In genomic region chr1:160956966-160957365, GRCh38 we compare ENCODE assay signal across 30 cellular contexts. TPM values are rescaled to one million over a fixed set of nuclear protein-coding genes. Genes with fewer than 3 reads are reported as not detected.
"Had no signal": no experiment of that assay in that cellular context is flagged by ENCODE, and none has a peak within 500 bp of the region (broad histone marks: within the 10 kb centered on the region; RNA-seq: fewer than 3 reads in every experiment).

No MANE protein-coding gene starts in this region.

- H3K27me3 ChIP-seq: adrenal gland, MG63, Peyer's patch, SJCRH30 had no signal

- H3K36me3 Mint-ChIP-seq: activated naive CD4-positive, alpha-beta T cell treated with anti-CD3 and anti-CD28 coated beads, Interleukin-2, amount 10 ng/mL, durations not matched to agents 7 days and 5 days; activated naive CD8-positive, alpha-beta T cell treated with anti-CD3 and anti-CD28 coated beads, Interleukin-2, amount 10 ng/mL, durations not matched to agents 7 days and 5 days had no signal

- H3K9me3 Mint-ChIP-seq: activated CD4-positive, alpha-beta memory T cell treated with anti-CD3 and anti-CD28 coated beads, Interleukin-2, amount 10 ng/mL, durations not matched to agents 7 days and 5 days; activated naive CD4-positive, alpha-beta T cell treated with anti-CD3 and anti-CD28 coated beads, Interleukin-2, amount 10 ng/mL, durations not matched to agents 7 days and 5 days; activated naive CD8-positive, alpha-beta T cell treated with anti-CD3 and anti-CD28 coated beads, Interleukin-2, amount 10 ng/mL, durations not matched to agents 7 days and 5 days; activated T-cell treated with anti-CD3 and anti-CD28 coated beads, Interleukin-2, amount 50 U/mL, for 72 hours; activated T-helper 2 cell treated with anti-CD3 and anti-CD28 coated beads, Interferon-gamma antibody, Interleukin-2, Interleukin-4, amounts not matched to agents 10 μg/mL and 5 μg/mL and 100 μg/mL, durations not matched to agents 14 hours and 24 hours and 36 hours; central memory CD8-positive, alpha-beta T cell had no signal

- H3K27ac ChIP-seq: adrenal gland, Peyer's patch, RWPE1, SJCRH30, VCaP had no signal

- H3K27ac Mint-ChIP-seq: activated CD4-positive, alpha-beta memory T cell treated with anti-CD3 and anti-CD28 coated beads, Interleukin-2, amount 10 ng/mL, durations not matched to agents 7 days and 5 days; activated CD4-positive, alpha-beta T cell treated with anti-CD3 and anti-CD28 coated beads for 36 hours; activated naive CD4-positive, alpha-beta T cell treated with anti-CD3 and anti-CD28 coated beads, Interleukin-2, amount 10 ng/mL, durations not matched to agents 7 days and 5 days; activated naive CD8-positive, alpha-beta T cell treated with anti-CD3 and anti-CD28 coated beads, Interleukin-2, amount 10 ng/mL, durations not matched to agents 7 days and 5 days; activated T-cell treated with anti-CD3 and anti-CD28 coated beads, Interleukin-2, amount 50 U/mL, for 72 hours; activated T-helper 2 cell treated with anti-CD3 and anti-CD28 coated beads, Interferon-gamma antibody, Interleukin-2, Interleukin-4, amounts not matched to agents 10 μg/mL and 5 μg/mL and 100 μg/mL, durations not matched to agents 14 hours and 24 hours and 36 hours had no signal

- H3K27me3 Mint-ChIP-seq: activated CD4-positive, alpha-beta T cell treated with anti-CD3 and anti-CD28 coated beads for 36 hours; central memory CD8-positive, alpha-beta T cell had no signal

- DNase-seq: activated CD4-positive, alpha-beta memory T cell treated with anti-CD3 and anti-CD28 coated beads, Interleukin-2, amount 10 ng/mL, durations not matched to agents 7 days and 5 days; activated CD4-positive, alpha-beta T cell treated with anti-CD3 and anti-CD28 coated beads for 36 hours; activated CD4-positive, alpha-beta T cell treated with anti-CD3 and anti-CD28 coated beads, Interleukin-2, amount 50 U/mL, for 1 hour; activated CD8-positive, alpha-beta memory T cell treated with anti-CD3 and anti-CD28 coated beads, Interleukin-2, amount 50 U/mL, for 4 hours; activated gamma-delta T cell treated with Interleukin-2 at 50 U/mL for 16 hours; activated naive CD4-positive, alpha-beta T cell treated with anti-CD3 and anti-CD28 coated beads, Interleukin-2, amount 10 ng/mL, durations not matched to agents 7 days and 5 days; activated naive CD8-positive, alpha-beta T cell treated with anti-CD3 and anti-CD28 coated beads, Interleukin-2, amount 10 ng/mL, durations not matched to agents 7 days and 5 days; activated T-cell treated with anti-CD3 and anti-CD28 coated beads, Interleukin-2, amount 50 U/mL, for 72 hours; aorta; MG63; MV-4-11; NCI-H1092 treated with DMSO at 0.1 percent for 48 hours; NCI-H1417 treated with DMSO at 0.1 percent for 48 hours; NCI-H1694; NCI-H2029; NCI-H2107; NCI-H510A treated with DMSO at 0.1 percent for 48 hours; NCI-H69; Peyer's patch; Right ventricle myocardium superior; SK-N-SH; T-helper 1 cell had no signal

- H3K4me1 ChIP-seq: adrenal gland, Peyer's patch, SJCRH30 had no signal

- H3K9me3 ChIP-seq: adrenal gland, MG63, Peyer's patch, SJCRH30, SK-N-SH had no signal

- H3K36me3 ChIP-seq: adrenal gland, MG63, Peyer's patch, SJCRH30 had no signal

- H3K4me3 Mint-ChIP-seq: activated CD4-positive, alpha-beta memory T cell treated with anti-CD3 and anti-CD28 coated beads, Interleukin-2, amount 10 ng/mL, durations not matched to agents 7 days and 5 days; activated CD4-positive, alpha-beta T cell treated with anti-CD3 and anti-CD28 coated beads for 36 hours; activated naive CD4-positive, alpha-beta T cell treated with anti-CD3 and anti-CD28 coated beads, Interleukin-2, amount 10 ng/mL, durations not matched to agents 7 days and 5 days; activated naive CD8-positive, alpha-beta T cell treated with anti-CD3 and anti-CD28 coated beads, Interleukin-2, amount 10 ng/mL, durations not matched to agents 7 days and 5 days; activated T-cell treated with anti-CD3 and anti-CD28 coated beads, Interleukin-2, amount 50 U/mL, for 72 hours; central memory CD8-positive, alpha-beta T cell had no signal

- H3K9ac ChIP-seq: SK-N-SH had no signal

- H3K4me3 ChIP-seq: adrenal gland, MG63, Peyer's patch, SJCRH30 had no signal

- H3K4me2 ChIP-seq: SK-N-SH had no signal

RNA-seq across cellular contexts. Expression of gene ITLN2, which starts 2.4 kb away (rescaled TPM):
- total RNA-seq: activated CD4-positive, alpha-beta memory T cell treated with anti-CD3 and anti-CD28 coated beads, Interleukin-2, amount 10 ng/mL, durations not matched to agents 7 days and 5 days; activated CD4-positive, alpha-beta T cell treated with anti-CD3 and anti-CD28 coated beads for 36 hours; activated CD8-positive, alpha-beta memory T cell treated with anti-CD3 and anti-CD28 coated beads for 36 hours; activated naive CD8-positive, alpha-beta T cell treated with anti-CD3 and anti-CD28 coated beads, Interleukin-2, amount 10 ng/mL, durations not matched to agents 7 days and 5 days; activated T-cell treated with anti-CD3 and anti-CD28 coated beads, Interleukin-2, amount 50 U/mL, for 72 hours; activated T-helper 2 cell treated with anti-CD3 and anti-CD28 coated beads, Interferon-gamma antibody, Interleukin-2, Interleukin-4, amounts not matched to agents 10 μg/mL and 5 μg/mL and 100 μg/mL, durations not matched to agents 14 hours and 24 hours and 36 hours; aorta; Right ventricle myocardium superior; SJCRH30; T-helper 2 cell treated with Interferon-gamma antibody and Interleukin-4, amounts not matched to agents 100 ng/mL and 5 ng/mL, for 36 hours had no signal
- polyA plus RNA-seq: SK-N-SH had no signal
